10 cellular contexts compared by ENCODE assay signal in the genomic region with DNA sequence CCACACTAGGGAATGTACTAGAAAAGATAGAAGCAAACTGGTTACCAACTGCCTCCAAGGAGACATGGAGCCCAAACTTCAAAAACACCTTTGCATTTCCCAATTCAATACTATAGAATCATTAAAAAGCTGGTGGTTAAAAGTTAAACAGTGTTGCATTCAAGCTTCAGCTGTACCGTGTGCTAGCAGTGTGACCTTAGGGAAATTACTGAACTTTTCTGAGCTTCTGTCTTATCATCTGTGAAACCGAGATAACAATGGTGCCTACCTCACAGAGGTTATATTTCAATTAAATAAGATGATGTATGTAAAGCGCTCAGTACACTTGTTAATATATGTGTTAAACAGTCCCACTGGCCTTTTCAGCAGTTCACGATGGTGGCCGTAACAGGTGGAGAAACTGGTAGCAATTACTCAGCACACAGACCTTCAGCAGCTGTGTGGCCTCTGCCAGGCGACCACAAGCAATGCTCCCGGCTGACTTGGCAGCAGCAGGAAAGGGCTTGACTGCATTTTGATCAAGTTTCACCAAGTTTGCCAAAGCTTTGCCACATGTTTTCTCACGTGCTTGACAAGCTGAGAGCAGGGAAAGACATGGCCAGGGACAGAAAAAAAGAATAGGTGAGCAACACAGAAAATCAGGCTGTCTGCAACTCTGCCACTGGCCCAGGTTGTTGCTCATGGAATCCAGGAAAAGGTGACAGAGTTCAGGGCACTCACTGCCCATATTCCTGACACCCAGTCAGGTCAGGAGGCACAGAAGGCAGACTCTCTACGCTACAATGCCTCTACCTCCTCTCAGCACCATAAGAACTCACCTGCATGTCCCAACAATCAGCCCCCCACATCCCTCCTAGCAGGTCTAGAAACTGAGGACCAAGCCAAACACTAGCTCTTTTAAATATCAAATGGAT.
DNase-seq lines count a peak whose midpoint lies in the region; ATAC-seq and TF ChIP-seq lines count a peak whose summit lies in the region.
"Had no signal": no experiment of that assay in that cellular context is flagged by ENCODE, and none has a peak within 500 bp of the region (broad histone marks: within the 10 kb centered on the region; RNA-seq: fewer than 3 reads in every experiment).

No MANE protein-coding gene starts in this region.

- no peak overlapping the region for H3K4me3 Mint-ChIP-seq in stimulated activated naive B cell treated with anti-CD40 and anti-IgM and Interleukin-4, amounts not matched to agents 10 μg/mL and 1 μg/mL and 100 μg/mL, for 72 hours
- H3K4me3 Mint-ChIP-seq in endothelial cell (ENCODE audit: unreplicated experiment) (no peak overlapping the region), endodermal cell (no peak overlapping the region)
- no peak overlapping the region for H3K4me3 Mint-ChIP-seq in activated CD8-positive, alpha-beta memory T cell treated with anti-CD3 and anti-CD28 coated beads, Interleukin-2, amount 10 ng/mL, durations not matched to agents 7 days and 5 days
- H3K4me3 Mint-ChIP-seq: activated CD4-positive, alpha-beta memory T cell treated with anti-CD3 and anti-CD28 coated beads for 36 hours had no signal

- no peak overlapping the region for H3K9ac ChIP-seq in endodermal cell (ENCODE audit: extremely low read depth, low read length, poor library complexity, severe bottlenecking)

- no peaks in the 10 kb centered on the region for H3K27me3 ChIP-seq in body of pancreas
- no peaks in the 10 kb centered on the region for H3K27me3 ChIP-seq in endodermal cell (ENCODE audit: control insufficient read depth, insufficient read depth, low read length, poor library complexity, severe bottlenecking)
- H3K27me3 ChIP-seq: neutrophil had no signal

- TF ChIP-seq POLR2A in body of pancreas (IDR thresholded peaks at IDR 0.05) = no peak

- 28 to 34% methylated on average over 7 to 9 of the region's 9 CpGs for WGBS in body of pancreas, 2 donors
- 92 to 95% methylated on average over 3 to 9 of the region's 9 CpGs for WGBS in endodermal cell (ENCODE audit: insufficient coverage in 1 of 2, insufficient read length in 1 of 2), 2 experiments

- H3K36me3 ChIP-seq in body of pancreas (replicated peaks in 1 of 2; ENCODE audit: insufficient read depth in 1 of 2, low read depth in 2 of 2) = no peaks in the 10 kb centered on the region
- H3K36me3 ChIP-seq in endodermal cell (ENCODE audit: control insufficient read depth, insufficient read depth, low read length) = no peaks in the 10 kb centered on the region
- H3K36me3 ChIP-seq: neutrophil had no signal

- DNase-seq in body of pancreas = peak; percentile 80 to 91 (median 88)
- DNase-seq in stimulated activated naive B cell treated with anti-CD40 and anti-IgM and Interleukin-4, amounts not matched to agents 10 μg/mL and 1 μg/mL and 100 μg/mL, for 72 hours = no peak
- no peak for DNase-seq in NCI-H524 treated with DMSO at 0.1 percent for 48 hours (lab: John Stamatoyannopoulos, UW)
- no peak for DNase-seq in endothelial cell (ENCODE audit: low spot score)
- no peak for DNase-seq in endodermal cell
- DNase-seq in activated CD8-positive, alpha-beta memory T cell treated with anti-CD3 and anti-CD28 coated beads, Interleukin-2, amount 10 ng/mL, durations not matched to agents 7 days and 5 days = no peak
- DNase-seq: activated CD4-positive, alpha-beta memory T cell treated with anti-CD3 and anti-CD28 coated beads for 36 hours had no signal

- H3K4me3 ChIP-seq in body of pancreas (no peak overlapping the region), endodermal cell (ENCODE audit: low read length) (no peak overlapping the region)

- peaks cover 7 to 9% of the 10 kb centered on the region in 2 donors for H3K9me3 Mint-ChIP-seq in stimulated activated naive B cell treated with anti-CD40 and anti-IgM and Interleukin-4, amounts not matched to agents 10 μg/mL and 1 μg/mL and 100 μg/mL, for 72 hours
- H3K9me3 Mint-ChIP-seq in endothelial cell (ENCODE audit: unreplicated experiment) (no peaks in the 10 kb centered on the region), endodermal cell (peaks cover 13% of the 10 kb centered on the region)
- H3K9me3 Mint-ChIP-seq in activated CD8-positive, alpha-beta memory T cell treated with anti-CD3 and anti-CD28 coated beads, Interleukin-2, amount 10 ng/mL, durations not matched to agents 7 days and 5 days (ENCODE audit: low read depth) = peaks cover 9% of the 10 kb centered on the region

- CTCF ChIA-PET in activated CD8-positive, alpha-beta memory T cell treated with anti-CD3 and anti-CD28 coated beads, Interleukin-2, amount 10 ng/mL, durations not matched to agents 7 days and 5 days (lab: Charles Lee) = no interaction called here

- H3K27ac Mint-ChIP-seq in stimulated activated naive B cell treated with anti-CD40 and anti-IgM and Interleukin-4, amounts not matched to agents 10 μg/mL and 1 μg/mL and 100 μg/mL, for 72 hours = no peak overlapping the region
- no peak overlapping the region for H3K27ac Mint-ChIP-seq in endothelial cell (ENCODE audit: unreplicated experiment)
- no peak overlapping the region for H3K27ac Mint-ChIP-seq in endodermal cell
- H3K27ac Mint-ChIP-seq in activated CD8-positive, alpha-beta memory T cell treated with anti-CD3 and anti-CD28 coated beads, Interleukin-2, amount 10 ng/mL, durations not matched to agents 7 days and 5 days = no peak overlapping the region
- H3K27ac Mint-ChIP-seq: activated CD4-positive, alpha-beta memory T cell treated with anti-CD3 and anti-CD28 coated beads for 36 hours had no signal

- H3K4me1 Mint-ChIP-seq in stimulated activated naive B cell treated with anti-CD40 and anti-IgM and Interleukin-4, amounts not matched to agents 10 μg/mL and 1 μg/mL and 100 μg/mL, for 72 hours = peaks cover 17 to 25% of the 10 kb centered on the region in 2 donors
- no peaks in the 10 kb centered on the region for H3K4me1 Mint-ChIP-seq in endothelial cell (ENCODE audit: unreplicated experiment)
- peaks cover 6% of the 10 kb centered on the region for H3K4me1 Mint-ChIP-seq in endodermal cell
- H3K4me1 Mint-ChIP-seq in activated CD8-positive, alpha-beta memory T cell treated with anti-CD3 and anti-CD28 coated beads, Interleukin-2, amount 10 ng/mL, durations not matched to agents 7 days and 5 days = no peaks in the 10 kb centered on the region

- no peaks in the 10 kb centered on the region for H3K27me3 Mint-ChIP-seq in stimulated activated naive B cell treated with anti-CD40 and anti-IgM and Interleukin-4, amounts not matched to agents 10 μg/mL and 1 μg/mL and 100 μg/mL, for 72 hours
- H3K27me3 Mint-ChIP-seq in endothelial cell (ENCODE audit: unreplicated experiment) = no peaks in the 10 kb centered on the region
- H3K27me3 Mint-ChIP-seq in endodermal cell (ENCODE audit: insufficient read depth) = peaks cover 5% of the 10 kb centered on the region
- H3K27me3 Mint-ChIP-seq in activated CD8-positive, alpha-beta memory T cell treated with anti-CD3 and anti-CD28 coated beads, Interleukin-2, amount 10 ng/mL, durations not matched to agents 7 days and 5 days = no peaks in the 10 kb centered on the region
- H3K27me3 Mint-ChIP-seq: activated CD4-positive, alpha-beta memory T cell treated with anti-CD3 and anti-CD28 coated beads for 36 hours had no signal

- intact Hi-C loops in body of pancreas (cut with DNase I) = no loop called here

- H3K4me1 ChIP-seq in body of pancreas (peaks cover 25% of the 10 kb centered on the region), endodermal cell (ENCODE audit: control insufficient read depth, insufficient read depth, low read length) (no peaks in the 10 kb centered on the region)

- peaks cover 11 to 47% of the 10 kb centered on the region in 2 donors for H3K36me3 Mint-ChIP-seq in stimulated activated naive B cell treated with anti-CD40 and anti-IgM and Interleukin-4, amounts not matched to agents 10 μg/mL and 1 μg/mL and 100 μg/mL, for 72 hours
- H3K36me3 Mint-ChIP-seq in endothelial cell (ENCODE audit: low read depth, unreplicated experiment) (no peaks in the 10 kb centered on the region), endodermal cell (ENCODE audit: low read depth) (no peaks in the 10 kb centered on the region)
- H3K36me3 Mint-ChIP-seq in activated CD8-positive, alpha-beta memory T cell treated with anti-CD3 and anti-CD28 coated beads, Interleukin-2, amount 10 ng/mL, durations not matched to agents 7 days and 5 days = no peaks in the 10 kb centered on the region
- H3K36me3 Mint-ChIP-seq: activated CD4-positive, alpha-beta memory T cell treated with anti-CD3 and anti-CD28 coated beads for 36 hours had no signal

- H3K9me3 ChIP-seq in body of pancreas (no peaks in the 10 kb centered on the region), endodermal cell (ENCODE audit: control insufficient read depth, low read length) (peaks cover 3% of the 10 kb centered on the region)
- H3K9me3 ChIP-seq: neutrophil had no signal

- ATAC-seq in GM19455 (IDR thresholded peaks at IDR 0.05; ENCODE audit: unreplicated experiment) (peak; percentile 84), HG03196 (IDR thresholded peaks at IDR 0.05; ENCODE audit: unreplicated experiment) (peak; percentile 84), body of pancreas (peak; percentile 94)
- ATAC-seq in stimulated activated naive B cell treated with anti-CD40 and anti-IgM and Interleukin-4, amounts not matched to agents 10 μg/mL and 1 μg/mL and 100 μg/mL, for 72 hours (replicated peaks) = peak; percentile 32 to 33
- no peak for ATAC-seq in activated CD8-positive, alpha-beta memory T cell treated with anti-CD3 and anti-CD28 coated beads, Interleukin-2, amount 10 ng/mL, durations not matched to agents 7 days and 5 days

- peak overlapping the region; percentile 39 to 77 (median 73) for H3K27ac ChIP-seq in body of pancreas
- no peak overlapping the region for H3K27ac ChIP-seq in endodermal cell (ENCODE audit: low read depth, low read length)
- H3K27ac ChIP-seq: neutrophil had no signal

- TF ChIP-seq CTCF in body of pancreas (IDR thresholded peaks at IDR 0.05) = no peak
- no peak for TF ChIP-seq CTCF in endothelial cell (IDR thresholded peaks at IDR 0.05; ENCODE audit: unreplicated experiment)
- TF ChIP-seq CTCF in endodermal cell (conservative IDR thresholded peaks at IDR 0.05) = no peak

Comparison
In these comparisons a context has a peak if more than half of its experiments do, and no peak if none do; other contexts are left out.
1. DNase-seq: peak in body of pancreas (4 of 4); none in stimulated activated naive B cell treated with anti-CD40 and anti-IgM and Interleukin-4, amounts not matched to agents 10 μg/mL and 1 μg/mL and 100 μg/mL, for 72 hours (single experiment), NCI-H524 treated with DMSO at 0.1 percent for 48 hours (single experiment), endothelial cell (single experiment), endodermal cell (single experiment) and activated CD8-positive, alpha-beta memory T cell treated with anti-CD3 and anti-CD28 coated beads, Interleukin-2, amount 10 ng/mL, durations not matched to agents 7 days and 5 days (single experiment).